ENCODE assay signal across 13 cellular contexts in genomic region chr15:70197318-70197944, GRCh38.
DNase-seq lines count a peak whose midpoint lies in the region; ATAC-seq and TF ChIP-seq lines count a peak whose summit lies in the region.
"Had no signal": no experiment of that assay in that cellular context is flagged by ENCODE, and none has a peak within 500 bp of the region (broad histone marks: within the 10 kb centered on the region; RNA-seq: fewer than 3 reads in every experiment).

No MANE protein-coding gene starts in this region.

- no peak for TF ChIP-seq POLR2A in right lobe of liver (IDR thresholded peaks at IDR 0.05)

- no peak overlapping the region for H3K4me3 ChIP-seq in right lobe of liver
- no peak overlapping the region for H3K4me3 ChIP-seq in aorta (ENCODE audit: low read length in 2 of 2)
- H3K4me3 ChIP-seq: GM23338, left lung, Peyer's patch, tibial artery had no signal

- H3K27me3 ChIP-seq in right lobe of liver (no peaks in the 10 kb centered on the region), aorta (ENCODE audit: control insufficient read depth in 1 of 2, insufficient read depth in 2 of 2, low read length in 1 of 2) (no peaks in the 10 kb centered on the region)
- H3K27me3 ChIP-seq: Peyer's patch, tibial artery had no signal

- ATAC-seq in right lobe of liver (no peak), HG02970 (IDR thresholded peaks at IDR 0.05; ENCODE audit: low FRiP score, unreplicated experiment) (no peak), aorta (ENCODE audit: low FRiP score) (no peak)

- H3K9me3 ChIP-seq in right lobe of liver: no peaks in the 10 kb centered on the region
- H3K9me3 ChIP-seq in aorta (ENCODE audit: control insufficient read depth, low read length): no peaks in the 10 kb centered on the region
- H3K9me3 ChIP-seq: left lung, Peyer's patch, tibial artery had no signal

- TF ChIP-seq CTCF in right lobe of liver (IDR thresholded peaks at IDR 0.05): no peak

- peak; percentile 12 for DNase-seq in activated effector memory CD4-positive, alpha-beta T cell treated with anti-CD3 and anti-CD28 coated beads, Interleukin-2, amount 50 U/mL, for 16 hours
- DNase-seq in activated effector memory CD4-positive, alpha-beta T cell treated with Interleukin-2 at 50 U/mL for 16 hours: no peak
- peak; percentile 19 for DNase-seq in amniotic epithelial cell (ENCODE audit: low read depth)
- DNase-seq in right lobe of liver: no peak
- no peak for DNase-seq in aorta
- no peak for DNase-seq in kidney glomerular epithelial cell (lab: John Stamatoyannopoulos, UW)
- DNase-seq in D341Med (ENCODE audit: low spot score): no peak
- DNase-seq: head of caudate nucleus, left lung had no signal

- intact Hi-C loops in right lobe of liver (cut with DNase I) (no loop called here), aorta (cut with DNase I) (no loop called here)

- H3K27ac ChIP-seq in right lobe of liver (peak overlapping the region; percentile 75 to 95 (median 90)), aorta (ENCODE audit: low read depth in 1 of 2, low read length in 2 of 2) (no peak overlapping the region)
- H3K27ac ChIP-seq: left lung, Peyer's patch had no signal

- 78% methylated on average over 5 of the region's 10 CpGs for WGBS in right lobe of liver (ENCODE audit: insufficient coverage, low coverage, low lambda C conversion rate, missing lambda C conversion rate)
- 96 to 98% methylated on average over 10 of the region's 10 CpGs for WGBS in aorta, 2 donors

- H3K36me3 ChIP-seq in right lobe of liver (no peaks in the 10 kb centered on the region), aorta (ENCODE audit: control insufficient read depth in 1 of 2, insufficient read depth in 2 of 2, low read length in 1 of 2) (no peaks in the 10 kb centered on the region)
- H3K36me3 ChIP-seq: left lung, Peyer's patch, tibial artery had no signal

- peaks cover 0 to 43% (median 21%) of the 10 kb centered on the region in 4 donors for H3K4me1 ChIP-seq in right lobe of liver
- H3K4me1 ChIP-seq in aorta (ENCODE audit: control insufficient read depth in 1 of 2, insufficient read depth in 2 of 2, low read length in 2 of 2): no peaks in the 10 kb centered on the region

Comparison
In these comparisons a context has a peak if more than half of its experiments do, and no peak if none do; other contexts are left out.
1. DNase-seq: peak in activated effector memory CD4-positive, alpha-beta T cell treated with anti-CD3 and anti-CD28 coated beads, Interleukin-2, amount 50 U/mL, for 16 hours (single experiment) and amniotic epithelial cell (single experiment); none in activated effector memory CD4-positive, alpha-beta T cell treated with Interleukin-2 at 50 U/mL for 16 hours (single experiment), right lobe of liver (0 of 3), aorta (0 of 2), kidney glomerular epithelial cell (single experiment) and D341Med (single experiment).
2. H3K27ac ChIP-seq: peak in right lobe of liver (3 of 3); none in aorta (0 of 2).